In genomic region chr2:112692914-112693313, GRCh38 we compare ENCODE assay signal across 10 cellular contexts. TPM values are rescaled to one million over a fixed set of nuclear protein-coding genes. Genes with fewer than 3 reads are reported as not detected.
A peak's percentile ranks its signal among the peaks of the same experiment; 100 is the strongest.
DNase-seq lines count a peak whose midpoint lies in the region; ATAC-seq and TF ChIP-seq lines count a peak whose summit lies in the region.
"Had no signal": no experiment of that assay in that cellular context is flagged by ENCODE, and none has a peak within 500 bp of the region (broad histone marks: within the 10 kb centered on the region; RNA-seq: fewer than 3 reads in every experiment).

No MANE protein-coding gene starts in this region.

- no peaks in the 10 kb centered on the region for H4K20me1 ChIP-seq in SK-N-SH (ENCODE audit: insufficient read depth)

- POLR2A ChIA-PET in SK-N-SH (lab: Yijun Ruan, JAX): no interaction called here

- H3K27me3 Mint-ChIP-seq in activated T-cell treated with anti-CD3 and anti-CD28 coated beads, Interleukin-2, amount 50 U/mL, for 4 hours (ENCODE audit: low read depth): no peaks in the 10 kb centered on the region

- H3K27ac ChIP-seq in SK-N-SH (ENCODE audit: low read depth in 2 of 2, low read length in 1 of 2): peak overlapping the region in 1 of 2 experiments; percentile 73; a peak in 2 of 4 replicates
- H3K27ac ChIP-seq in lower lobe of right lung: peak overlapping the region; percentile 18
- H3K27ac ChIP-seq in thymus (ENCODE audit: low read depth): peak overlapping the region; percentile 43

- no peak overlapping the region for H3K4me3 Mint-ChIP-seq in activated T-cell treated with anti-CD3 and anti-CD28 coated beads, Interleukin-2, amount 50 U/mL, for 4 hours

- no peak for TF ChIP-seq RAD21 in SK-N-SH (IDR thresholded peaks at IDR 0.05; ENCODE audit: low read length)

- H3K4me1 ChIP-seq in SK-N-SH (ENCODE audit: control insufficient read depth in 1 of 2, insufficient read depth in 2 of 2, low read depth in 1 of 2, low read length in 1 of 2) (peaks cover 5 to 21% of the 10 kb centered on the region in 2 experiments; a peak in 3 of 4 replicates), lower lobe of right lung (peaks cover 30% of the 10 kb centered on the region), thymus (ENCODE audit: control insufficient read depth, insufficient read depth, low read length) (peaks cover 4% of the 10 kb centered on the region)

- peaks cover 8% of the 10 kb centered on the region for H3F3A ChIP-seq in SK-N-SH (replicated peaks; ENCODE audit: insufficient read depth)

- 93% methylated on average over 1 of the region's 1 CpG for WGBS in SK-N-SH (ENCODE audit: low lambda C conversion rate)
- WGBS in thymus: 95% methylated on average over 1 of the region's 1 CpG

- H3K4me2 ChIP-seq in SK-N-SH: peak overlapping the region; percentile 53

- no peaks in the 10 kb centered on the region for H3K9me3 ChIP-seq in SK-N-SH
- H3K9me3 ChIP-seq in lower lobe of right lung: no peaks in the 10 kb centered on the region
- H3K9me3 ChIP-seq in thymus (ENCODE audit: control insufficient read depth): no peaks in the 10 kb centered on the region

- CTCF ChIA-PET in SK-N-SH (lab: Yijun Ruan, JAX): interaction anchor here (1.1 to 3.6 kb wide), 5 partner anchors 11 to 67 kb away, joined by 3 to 28 read pairs (median 14); no protein-coding TSS in a partner anchor

- peak overlapping the region; percentile 46 for H3K9ac ChIP-seq in SK-N-SH

- no peaks in the 10 kb centered on the region for H3K79me2 ChIP-seq in SK-N-SH (ENCODE audit: insufficient read depth)

- H3K9me2 ChIP-seq in SK-N-SH: no peaks in the 10 kb centered on the region

- H2AFZ ChIP-seq in SK-N-SH (ENCODE audit: low read depth): peak overlapping the region; percentile 54

- H3K4me3 ChIP-seq in SK-N-SH (ENCODE audit: low read depth in 2 of 2, low read length in 1 of 2): no peak overlapping the region
- H3K4me3 ChIP-seq in lower lobe of right lung: no peak overlapping the region
- no peak overlapping the region for H3K4me3 ChIP-seq in thymus (ENCODE audit: low read length)

- H3K36me3 ChIP-seq in SK-N-SH (replicated peaks in 1 of 2; ENCODE audit: control insufficient read depth in 1 of 2, insufficient read depth in 2 of 2, low read length in 1 of 2): no peaks in the 10 kb centered on the region
- H3K36me3 ChIP-seq in lower lobe of right lung: no peaks in the 10 kb centered on the region
- no peaks in the 10 kb centered on the region for H3K36me3 ChIP-seq in thymus (ENCODE audit: control insufficient read depth, insufficient read depth)

- no peaks in the 10 kb centered on the region for H3K27me3 ChIP-seq in SK-N-SH (ENCODE audit: insufficient read depth)
- H3K27me3 ChIP-seq in lower lobe of right lung (ENCODE audit: low read depth): no peaks in the 10 kb centered on the region
- no peaks in the 10 kb centered on the region for H3K27me3 ChIP-seq in thymus (ENCODE audit: control insufficient read depth, insufficient read depth)

- ATAC-seq in SK-N-SH treated with all-trans-retinoic acid at 6 μM for 48 hours (no peak; the same call in 2 of the 3 replicates), lower lobe of right lung (no peak), GM19467 (IDR thresholded peaks at IDR 0.05; ENCODE audit: unreplicated experiment) (no peak), GM21367 (IDR thresholded peaks at IDR 0.05; ENCODE audit: unreplicated experiment) (no peak)
- peak; percentile 59 to 60 for ATAC-seq in activated T-cell treated with anti-CD3 and anti-CD28 coated beads, Interleukin-2, amount 50 U/mL, for 4 hours

- peaks cover 33% of the 10 kb centered on the region for H3K4me1 Mint-ChIP-seq in activated T-cell treated with anti-CD3 and anti-CD28 coated beads, Interleukin-2, amount 50 U/mL, for 4 hours (ENCODE audit: low read depth)

- TF ChIP-seq CTCF in SK-N-SH (IDR thresholded peaks at IDR 0.05) (no peak), lower lobe of right lung (IDR thresholded peaks at IDR 0.05) (no peak)

- H3K9me3 Mint-ChIP-seq in activated T-cell treated with anti-CD3 and anti-CD28 coated beads, Interleukin-2, amount 50 U/mL, for 4 hours: no peaks in the 10 kb centered on the region

- DNase-seq in SK-N-SH: no peak
- no peak for DNase-seq in activated T-cell treated with anti-CD3 and anti-CD28 coated beads, Interleukin-2, amount 50 U/mL, for 4 hours
- no peak for DNase-seq in lower lobe of right lung
- DNase-seq in NOMO-1 treated with DMSO at 0.1 percent for 48 hours (lab: John Stamatoyannopoulos, UW; ENCODE audit: unreplicated experiment): no peak

- no peaks in the 10 kb centered on the region for H3K36me3 Mint-ChIP-seq in activated T-cell treated with anti-CD3 and anti-CD28 coated beads, Interleukin-2, amount 50 U/mL, for 4 hours (ENCODE audit: insufficient read depth)

- intact Hi-C loops in lower lobe of right lung (cut with DNase I): no loop called here

- TF ChIP-seq EP300 in SK-N-SH (IDR thresholded peaks at IDR 0.05; ENCODE audit: borderline replicate concordance in 1 of 2, low read depth in 1 of 2, low read length in 1 of 2): no peak

TF ChIP-seq in SK-N-SH, 30 proteins besides CTCF, POLR2A, EP300 and RAD21 (continues in another document):
- TF ChIP-seq RCOR1 (IDR thresholded peaks at IDR 0.05; ENCODE audit: low read length): no peak
- no peak for TF ChIP-seq FOSL2 (IDR thresholded peaks at IDR 0.05; ENCODE audit: borderline replicate concordance, low read depth)
- TF ChIP-seq IRF3 (IDR thresholded peaks at IDR 0.05; ENCODE audit: low read depth, low read length): no peak
- TF ChIP-seq CHD2 (IDR thresholded peaks at IDR 0.05; ENCODE audit: low read length, partially characterized antibody): no peak
- TF ChIP-seq EZH2phosphoT487 (IDR thresholded peaks at IDR 0.05; ENCODE audit: borderline replicate concordance, low read depth): no peak
- TF ChIP-seq GABPA (IDR thresholded peaks at IDR 0.05; ENCODE audit: low read depth): no peak
- no peak for TF ChIP-seq SIN3A (IDR thresholded peaks at IDR 0.05; ENCODE audit: borderline replicate concordance, low read depth, low read length)
- no peak for TF ChIP-seq USF1 (IDR thresholded peaks at IDR 0.05; ENCODE audit: borderline replicate concordance, low read depth)
- TF ChIP-seq MXI1 (IDR thresholded peaks at IDR 0.05; ENCODE audit: low read depth, low read length): no peak
- TF ChIP-seq TAF1 (IDR thresholded peaks at IDR 0.05; ENCODE audit: borderline replicate concordance, low read depth, low read length): no peak

TF ChIP-seq in SK-N-SH treated with all-trans-retinoic acid at 6 μM for 48 hours, 23 proteins besides CTCF, POLR2A, EP300 and RAD21 (continues in another document):
- no peak for TF ChIP-seq TCF4 (CRISPR knock-in tag; IDR thresholded peaks at IDR 0.05; ENCODE audit: borderline replicate concordance)
- no peak for TF ChIP-seq CSDC2 (CRISPR knock-in tag; IDR thresholded peaks at IDR 0.05)
- no peak for TF ChIP-seq PATZ1 (CRISPR knock-in tag; IDR thresholded peaks at IDR 0.05; ENCODE audit: borderline replicate concordance)
- no peak for TF ChIP-seq GLIS3 (CRISPR knock-in tag; IDR thresholded peaks at IDR 0.05)
- TF ChIP-seq ESRRG (CRISPR knock-in tag; IDR thresholded peaks at IDR 0.05): no peak
- TF ChIP-seq CSRNP3 (CRISPR knock-in tag; IDR thresholded peaks at IDR 0.05): no peak
- TF ChIP-seq BACH2 (CRISPR knock-in tag; IDR thresholded peaks at IDR 0.05; ENCODE audit: borderline replicate concordance): no peak
- TF ChIP-seq TOX (CRISPR knock-in tag; IDR thresholded peaks at IDR 0.05; ENCODE audit: borderline replicate concordance): no peak

RNA-seq across cellular contexts. Expression of gene NT5DC4, which starts 27.9 kb away (rescaled TPM):
- not detected in 2 replicates for polyA plus RNA-seq in SK-N-SH (2012; rRNA removed)
- 0.01 TPM in 1 of 2 replicates, not detected in the other for polyA plus RNA-seq in SK-N-SH (2012; cell fraction: cytosol; rRNA removed)
- polyA plus RNA-seq in SK-N-SH (2012; cell fraction: nucleus; rRNA removed): 0.01 and 0.07 TPM in 2 replicates
- total RNA-seq in activated T-cell treated with anti-CD3 and anti-CD28 coated beads, Interleukin-2, amount 50 U/mL, for 4 hours: not detected
- total RNA-seq in lower lobe of right lung: 0.53 TPM
- 0.25 TPM for polyA plus RNA-seq in thymus
- total RNA-seq: A673; T-helper 2 cell treated with Interferon-gamma antibody and Interleukin-4, amounts not matched to agents 100 ng/mL and 5 ng/mL, for 36 hours had no signal

RNA-seq across cellular contexts. Expression of gene SLC20A1, which starts 47.2 kb away (rescaled TPM):
- polyA plus RNA-seq in SK-N-SH (2012; rRNA removed) (56.3 and 62.0 TPM in 2 replicates), thymus (47.0 TPM)
- 52.8 and 58.8 TPM in 2 replicates for polyA plus RNA-seq in SK-N-SH (2012; cell fraction: cytosol; rRNA removed)
- polyA plus RNA-seq in SK-N-SH (2012; cell fraction: nucleus; rRNA removed): 64.5 and 103 TPM in 2 replicates
- 10 to 100 TPM; 68.2 to 79.7 (median 71.6) TPM for total RNA-seq in activated T-cell treated with anti-CD3 and anti-CD28 coated beads, Interleukin-2, amount 50 U/mL, for 4 hours
- total RNA-seq in lower lobe of right lung: 43.5 TPM

Comparison
In these comparisons a context has a peak if more than half of its experiments do, and no peak if none do; other contexts are left out.
1. ATAC-seq: peak in activated T-cell treated with anti-CD3 and anti-CD28 coated beads, Interleukin-2, amount 50 U/mL, for 4 hours (2 of 2); none in SK-N-SH treated with all-trans-retinoic acid at 6 μM for 48 hours (single experiment), lower lobe of right lung (0 of 2), GM19467 (single experiment) and GM21367 (single experiment).